Comparison of ENCODE assay signal across 1 cellular context in the genomic region with DNA sequence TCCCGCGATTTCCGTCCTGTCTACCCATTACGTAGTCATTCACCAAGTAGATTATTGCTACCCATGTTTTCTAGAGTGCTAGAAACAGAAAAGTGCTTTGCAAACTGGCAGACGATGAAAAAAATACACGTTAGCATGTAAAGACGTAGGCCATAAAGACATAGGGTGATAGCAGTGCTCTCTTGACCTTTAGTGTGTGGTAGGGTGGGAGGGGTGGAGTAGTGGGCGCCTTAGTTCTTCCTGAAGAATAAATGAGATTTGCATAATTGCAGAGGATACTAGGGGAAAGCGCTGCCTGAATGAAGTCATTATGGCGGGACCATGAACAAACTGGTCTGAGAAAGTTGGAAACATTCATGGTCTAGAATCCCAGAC.
TF ChIP-seq lines count a peak whose summit lies in the region.

No MANE protein-coding gene starts in this region.

TF ChIP-seq in K562, 482 proteins besides CTCF, POLR2A, EP300 and RAD21:
- TF ChIP-seq, protein P1, sequence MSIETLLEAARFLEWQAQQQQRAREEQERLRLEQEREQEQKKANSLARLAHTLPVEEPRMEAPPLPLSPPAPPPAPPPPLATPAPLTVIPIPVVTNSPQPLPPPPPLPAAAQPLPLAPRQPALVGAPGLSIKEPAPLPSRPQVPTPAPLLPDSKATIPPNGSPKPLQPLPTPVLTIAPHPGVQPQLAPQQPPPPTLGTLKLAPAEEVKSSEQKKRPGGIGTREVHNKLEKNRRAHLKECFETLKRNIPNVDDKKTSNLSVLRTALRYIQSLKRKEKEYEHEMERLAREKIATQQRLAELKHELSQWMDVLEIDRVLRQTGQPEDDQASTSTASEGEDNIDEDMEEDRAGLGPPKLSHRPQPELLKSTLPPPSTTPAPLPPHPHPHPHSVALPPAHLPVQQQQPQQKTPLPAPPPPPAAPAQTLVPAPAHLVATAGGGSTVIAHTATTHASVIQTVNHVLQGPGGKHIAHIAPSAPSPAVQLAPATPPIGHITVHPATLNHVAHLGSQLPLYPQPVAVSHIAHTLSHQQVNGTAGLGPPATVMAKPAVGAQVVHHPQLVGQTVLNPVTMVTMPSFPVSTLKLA (conservative IDR thresholded peaks at IDR 0.05), result peak in 1 of 2 experiments; percentile 11; a peak in 1 of 4 replicates
- TF ChIP-seq GATA2 (CRISPR knock-in tag; IDR thresholded peaks at IDR 0.05), result peak; percentile 34; the same call in 1 of the 2 replicates
- TF ChIP-seq ZSCAN32 (CRISPR knock-in tag; IDR thresholded peaks at IDR 0.05), result no peak
- no peak for TF ChIP-seq TAF7 (tag; IDR thresholded peaks at IDR 0.05)
- TF ChIP-seq POLR2AphosphoS5 (IDR thresholded peaks at IDR 0.05; ENCODE audit: control insufficient read depth, insufficient read depth, low read depth, low read length), result no peak
- TF ChIP-seq MXI1 (IDR thresholded peaks at IDR 0.05; ENCODE audit: low read depth, low read length), result 0 out of 2 replicates have a peak, but pooled peaks have one; percentile 0
- TF ChIP-seq, protein P2, sequence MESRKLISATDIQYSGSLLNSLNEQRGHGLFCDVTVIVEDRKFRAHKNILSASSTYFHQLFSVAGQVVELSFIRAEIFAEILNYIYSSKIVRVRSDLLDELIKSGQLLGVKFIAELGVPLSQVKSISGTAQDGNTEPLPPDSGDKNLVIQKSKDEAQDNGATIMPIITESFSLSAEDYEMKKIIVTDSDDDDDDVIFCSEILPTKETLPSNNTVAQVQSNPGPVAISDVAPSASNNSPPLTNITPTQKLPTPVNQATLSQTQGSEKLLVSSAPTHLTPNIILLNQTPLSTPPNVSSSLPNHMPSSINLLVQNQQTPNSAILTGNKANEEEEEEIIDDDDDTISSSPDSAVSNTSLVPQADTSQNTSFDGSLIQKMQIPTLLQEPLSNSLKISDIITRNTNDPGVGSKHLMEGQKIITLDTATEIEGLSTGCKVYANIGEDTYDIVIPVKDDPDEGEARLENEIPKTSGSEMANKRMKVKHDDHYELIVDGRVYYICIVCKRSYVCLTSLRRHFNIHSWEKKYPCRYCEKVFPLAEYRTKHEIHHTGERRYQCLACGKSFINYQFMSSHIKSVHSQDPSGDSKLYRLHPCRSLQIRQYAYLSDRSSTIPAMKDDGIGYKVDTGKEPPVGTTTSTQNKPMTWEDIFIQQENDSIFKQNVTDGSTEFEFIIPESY (CRISPR knock-in tag; IDR thresholded peaks at IDR 0.05), result peak; percentile 59; the same call in 1 of the 2 replicates
